ENCODE assay signal across 25 cellular contexts in the genomic region with DNA sequence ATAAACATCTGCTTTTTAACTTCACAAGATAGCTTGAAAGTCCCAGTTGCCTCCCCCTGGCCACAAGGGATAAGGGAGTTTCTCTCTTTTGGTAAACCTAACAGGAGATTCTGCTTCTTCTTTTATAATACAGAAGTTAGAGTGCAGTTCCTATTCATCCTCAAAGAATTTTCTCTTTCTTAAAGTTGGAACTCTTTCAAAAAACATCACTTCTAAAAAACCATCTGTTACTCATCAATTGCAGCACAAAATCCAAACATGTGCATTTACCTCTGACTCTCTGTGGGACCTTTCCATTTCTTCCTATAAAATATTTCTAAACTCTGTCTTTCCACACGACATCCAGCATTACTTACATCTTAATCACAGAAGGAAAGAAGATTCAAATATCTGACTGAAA. TPM values are rescaled to one million over a fixed set of nuclear protein-coding genes. Genes with fewer than 3 reads are reported as not detected.
DNase-seq lines count a peak whose midpoint lies in the region; ATAC-seq, FAIRE-seq and TF ChIP-seq lines count a peak whose summit lies in the region.
"Had no signal": no experiment of that assay in that cellular context is flagged by ENCODE, and none has a peak within 500 bp of the region (broad histone marks: within the 10 kb centered on the region; RNA-seq: fewer than 3 reads in every experiment).

No MANE protein-coding gene starts in this region.

- CTCF ChIA-PET in BJ (lab: Yijun Ruan, JAX): interaction anchor here (0.9 kb wide), 1 partner anchor 211 kb away, joined by 5 read pairs; no protein-coding TSS in a partner anchor

- H3K4me1 Mint-ChIP-seq in mesothelial cell of epicardium: peaks cover 32% of the 10 kb centered on the region

- peak overlapping the region; percentile 25 for H3K27ac Mint-ChIP-seq in mesothelial cell of epicardium
- H3K27ac Mint-ChIP-seq: activated naive CD4-positive, alpha-beta T cell treated with anti-CD3 and anti-CD28 coated beads, Interleukin-2, amount 10 ng/mL, durations not matched to agents 7 days and 5 days; naive thymus-derived CD8-positive, alpha-beta T cell; progenitor cell of endocrine pancreas had no signal

- no peak overlapping the region for H4K12ac ChIP-seq in trophoblast cell (ENCODE audit: low read depth, low read length)

- H3K4me3 ChIP-seq in BJ (ENCODE audit: low read depth, low read length) (no peak overlapping the region), trophoblast cell (ENCODE audit: low read depth, low read length) (no peak overlapping the region)
- H3K4me3 ChIP-seq: heart right ventricle, K562, smooth muscle cell, vagina had no signal

- TF ChIP-seq CTCF in BJ (IDR thresholded peaks at IDR 0.05; ENCODE audit: insufficient read depth, low read depth, low read length): no peak
- TF ChIP-seq CTCF in mesothelial cell of epicardium (IDR thresholded peaks at IDR 0.05; ENCODE audit: unreplicated experiment): no peak

- no peak overlapping the region for H3K18ac ChIP-seq in trophoblast cell (ENCODE audit: low read length)

- peak; percentile 73 for DNase-seq in BJ (ENCODE audit: low read depth)
- peak; percentile 5 for DNase-seq in MV-4-11 (lab: John Stamatoyannopoulos, UW)
- DNase-seq in mesothelial cell of epicardium (ENCODE audit: low spot score in 2 of 2, unreplicated experiment in 2 of 2): no peak
- DNase-seq in T-helper 9 cell: no peak
- DNase-seq in HTR-8/SVneo (ENCODE audit: insufficient read length, low spot score): no peak
- DNase-seq in trophoblast cell: no peak
- DNase-seq: activated CD4-positive, alpha-beta T cell treated with anti-CD3 and anti-CD28 coated beads, Interleukin-2, amount 50 U/mL, for 4 hours; activated naive CD4-positive, alpha-beta T cell treated with anti-CD3 and anti-CD28 coated beads, Interleukin-2, amount 10 ng/mL, durations not matched to agents 7 days and 5 days; Caco-2; dermis blood vessel endothelial cell; heart right ventricle; mammary epithelial cell; naive thymus-derived CD8-positive, alpha-beta T cell; NCI-H1048; NCI-H2081; stimulated activated CD4-positive, alpha-beta T cell treated with anti-CD3 and anti-CD28 coated beads, Interleukin-4, amount 100 ng/mL, for 4 hours; T-helper 1 cell had no signal

- peaks cover 6% of the 10 kb centered on the region for H3K79me1 ChIP-seq in trophoblast cell (ENCODE audit: low read length)

- no peak overlapping the region for H2BK120ac ChIP-seq in trophoblast cell (ENCODE audit: insufficient read depth, low read length, poor library complexity)

- no CpG with 5 or more reads among the region's 1 CpG for WGBS in trophoblast cell (ENCODE audit: extremely low coverage, insufficient coverage, insufficient read length)

- no peak overlapping the region for H3K9ac ChIP-seq in trophoblast cell (ENCODE audit: low read length)

- H3K23ac ChIP-seq in trophoblast cell (ENCODE audit: low read length): no peak overlapping the region

- no peak overlapping the region for H3K4ac ChIP-seq in trophoblast cell (ENCODE audit: low read depth, low read length)

- H3K4me3 Mint-ChIP-seq in mesothelial cell of epicardium: no peak overlapping the region
- H3K4me3 Mint-ChIP-seq: activated naive CD4-positive, alpha-beta T cell treated with anti-CD3 and anti-CD28 coated beads, Interleukin-2, amount 10 ng/mL, durations not matched to agents 7 days and 5 days; naive thymus-derived CD8-positive, alpha-beta T cell had no signal

- no peak overlapping the region for H4K8ac ChIP-seq in trophoblast cell (ENCODE audit: low read depth, low read length)

- peaks cover 1% of the 10 kb centered on the region for H3K79me2 ChIP-seq in trophoblast cell (ENCODE audit: control insufficient read depth, insufficient read depth, low read length, poor library complexity)

- H4K91ac ChIP-seq in trophoblast cell (ENCODE audit: low read depth, low read length): no peak overlapping the region

- POLR2A ChIA-PET in BJ (lab: Charles Lee): no interaction called here

- no peak overlapping the region for H2AFZ ChIP-seq in trophoblast cell (ENCODE audit: insufficient read depth, low read length, poor library complexity)

- H2BK5ac ChIP-seq in trophoblast cell (ENCODE audit: low read depth, low read length, poor library complexity): no peak overlapping the region

- no peaks in the 10 kb centered on the region for H3K9me3 Mint-ChIP-seq in mesothelial cell of epicardium
- H3K9me3 Mint-ChIP-seq: activated naive CD4-positive, alpha-beta T cell treated with anti-CD3 and anti-CD28 coated beads, Interleukin-2, amount 10 ng/mL, durations not matched to agents 7 days and 5 days; naive thymus-derived CD8-positive, alpha-beta T cell had no signal

- H2AK5ac ChIP-seq in trophoblast cell (ENCODE audit: low read length): no peak overlapping the region

- no peak for ATAC-seq in GM19035 (IDR thresholded peaks at IDR 0.05; ENCODE audit: unreplicated experiment)
- ATAC-seq: heart right ventricle; K562; naive thymus-derived CD8-positive, alpha-beta T cell had no signal

- no peaks in the 10 kb centered on the region for H3K36me3 ChIP-seq in BJ (ENCODE audit: control insufficient read depth, insufficient read depth, low read length)
- no peaks in the 10 kb centered on the region for H3K36me3 ChIP-seq in trophoblast cell (ENCODE audit: control insufficient read depth in 1 of 2, insufficient read depth in 2 of 2, low read length in 2 of 2)
- H3K36me3 ChIP-seq: vagina had no signal

- H3K27me3 Mint-ChIP-seq in mesothelial cell of epicardium (ENCODE audit: low read depth): no peaks in the 10 kb centered on the region
- H3K27me3 Mint-ChIP-seq: naive thymus-derived CD8-positive, alpha-beta T cell; progenitor cell of endocrine pancreas had no signal

- H2BK12ac ChIP-seq in trophoblast cell (ENCODE audit: low read length): no peak overlapping the region

- H3K36me3 Mint-ChIP-seq in mesothelial cell of epicardium: peaks cover 6% of the 10 kb centered on the region

- FAIRE-seq in endometrium (lab: Jason Lieb, UNC) (peak; percentile 43), HTR-8/SVneo (lab: Jason Lieb, UNC) (no peak)
- FAIRE-seq: GM12892, islet of Langerhans, K562 had no signal

- no peak overlapping the region for H3K27ac ChIP-seq in trophoblast cell (ENCODE audit: low read depth, low read length)
- H3K27ac ChIP-seq: heart right ventricle, vagina had no signal

- H3K4me2 ChIP-seq in trophoblast cell (ENCODE audit: low read length): no peak overlapping the region
- H3K4me2 ChIP-seq: smooth muscle cell had no signal

- H3K9me3 ChIP-seq in trophoblast cell (ENCODE audit: insufficient read depth, low read depth, low read length): no peaks in the 10 kb centered on the region
- H3K9me3 ChIP-seq: Caco-2, heart right ventricle, vagina had no signal

- H3K14ac ChIP-seq in trophoblast cell (ENCODE audit: low read length): no peak overlapping the region

- H3K4me1 ChIP-seq in trophoblast cell (ENCODE audit: control insufficient read depth in 1 of 2, insufficient read depth in 2 of 2, low read length in 2 of 2): no peaks in the 10 kb centered on the region

- H3K27me3 ChIP-seq in BJ (ENCODE audit: control insufficient read depth, insufficient read depth, low read length): no peaks in the 10 kb centered on the region
- no peaks in the 10 kb centered on the region for H3K27me3 ChIP-seq in trophoblast cell (ENCODE audit: insufficient read depth, low read length)
- H3K27me3 ChIP-seq: heart right ventricle, vagina had no signal

RNA-seq across cellular contexts. Expression of a gene that starts 5.1 kb away (rescaled TPM):
- 9.9 and 10.3 TPM in 2 replicates for polyA plus RNA-seq in BJ (2011; rRNA removed)
- 15.6 and 15.8 TPM in 2 replicates for polyA minus RNA-seq in BJ (2011; rRNA and poly(A)+ RNA removed)
- 17.0 to 20.6 TPM (median 17.0 TPM) in 3 replicates for total RNA-seq in mesothelial cell of epicardium
- 4.1 and 4.5 TPM in 2 replicates for polyA plus RNA-seq in trophoblast cell (2013)

Comparison
In these comparisons a context has a peak if more than half of its experiments do, and no peak if none do; other contexts are left out.
1. DNase-seq: peak in BJ (single experiment) and MV-4-11 (single experiment); none in mesothelial cell of epicardium (0 of 2), T-helper 9 cell (single experiment), HTR-8/SVneo (single experiment) and trophoblast cell (0 of 2).